Comparison of ENCODE assay signal across 12 cellular contexts in genomic region chr3:37053753-37054152, GRCh38.
DNase-seq lines count a peak whose midpoint lies in the region; ATAC-seq, FAIRE-seq and TF ChIP-seq lines count a peak whose summit lies in the region.
"Had no signal": no experiment of that assay in that cellular context is flagged by ENCODE, and none has a peak within 500 bp of the region (broad histone marks: within the 10 kb centered on the region; RNA-seq: fewer than 3 reads in every experiment).

No MANE protein-coding gene starts in this region.

- TF ChIP-seq POLR2A in erythroblast (IDR thresholded peaks at IDR 0.05; ENCODE audit: low read length) (no peak), H54 (IDR thresholded peaks at IDR 0.05; ENCODE audit: low read depth, low read length) (no peak)

- H3K4me1 ChIP-seq in BLaER1 treated with 17β-estradiol and CSF1 and Interleukin-3, amounts not matched to agents 10 nM and 100 nM = peaks cover 24 to 41% (median 30%) of the 10 kb centered on the region in 10 experiments
- H3K4me1 ChIP-seq in OCI-LY3 (ENCODE audit: low read length) = peaks cover 16% of the 10 kb centered on the region
- peaks cover 22% of the 10 kb centered on the region for H3K4me1 ChIP-seq in Karpas-422 (ENCODE audit: low read length)
- H3K4me1 ChIP-seq: testis had no signal

- H2AFZ ChIP-seq in OCI-LY3 (ENCODE audit: low read depth, low read length) (no peak overlapping the region), Karpas-422 (ENCODE audit: low read length) (no peak overlapping the region)

- H3K79me2 ChIP-seq in OCI-LY3 (ENCODE audit: low read length) (no peaks in the 10 kb centered on the region), Karpas-422 (ENCODE audit: low read length) (no peaks in the 10 kb centered on the region)

- no peaks in the 10 kb centered on the region for H3K27me3 ChIP-seq in BLaER1 treated with 17β-estradiol and CSF1 and Interleukin-3, amounts not matched to agents 10 nM and 100 nM
- H3K27me3 ChIP-seq in OCI-LY3 (ENCODE audit: low read depth, low read length) (no peaks in the 10 kb centered on the region), dorsolateral prefrontal cortex (no peaks in the 10 kb centered on the region), Karpas-422 (ENCODE audit: low read length) (no peaks in the 10 kb centered on the region)
- H3K27me3 ChIP-seq: testis had no signal

- peak overlapping the region in 9 of 11 experiments; percentile 38 to 65 (median 52); a peak in 12 of 22 replicates for H3K4me2 ChIP-seq in BLaER1 treated with 17β-estradiol and CSF1 and Interleukin-3, amounts not matched to agents 10 nM and 100 nM
- H3K4me2 ChIP-seq in OCI-LY3 (ENCODE audit: low read length) (0 out of 2 replicates have a peak overlapping the region, but pooled peaks have one; percentile 45), Karpas-422 (ENCODE audit: low read depth, low read length, poor library complexity, severe bottlenecking) (no peak overlapping the region)

- H3K4me3 ChIP-seq in BLaER1 treated with 17β-estradiol and CSF1 and Interleukin-3, amounts not matched to agents 10 nM and 100 nM = no peak overlapping the region
- H3K4me3 ChIP-seq in OCI-LY3 (ENCODE audit: low read length) (no peak overlapping the region), dorsolateral prefrontal cortex (no peak overlapping the region), Karpas-422 (ENCODE audit: low read length) (no peak overlapping the region)
- H3K4me3 ChIP-seq: testis had no signal

- ATAC-seq in sciatic nerve (peak; percentile 20), GM18870 (IDR thresholded peaks at IDR 0.05; ENCODE audit: unreplicated experiment) (no peak)

- H3K27ac ChIP-seq in BLaER1 treated with 17β-estradiol and CSF1 and Interleukin-3, amounts not matched to agents 10 nM and 100 nM = peak overlapping the region in 4 of 11 experiments; percentile 3 to 35 (median 18); a peak in 4 of 22 replicates
- H3K27ac ChIP-seq in OCI-LY3 (ENCODE audit: low read length) (peak overlapping the region; percentile 43; the same call in 1 of the 2 replicates), dorsolateral prefrontal cortex (peak overlapping the region in 57 of 59 donors; percentile 7 to 86 (median 69)), Karpas-422 (ENCODE audit: low read length) (no peak overlapping the region)

- peaks cover 0 to 3% (median 0%) of the 10 kb centered on the region in 11 experiments; a peak in 1 of 22 replicates for H4K20me1 ChIP-seq in BLaER1 treated with 17β-estradiol and CSF1 and Interleukin-3, amounts not matched to agents 10 nM and 100 nM
- peaks cover 16% of the 10 kb centered on the region for H4K20me1 ChIP-seq in OCI-LY3 (ENCODE audit: insufficient read depth, low read length)
- 0 out of 2 replicates have a peak, but pooled peaks cover 7% of the 10 kb centered on the region for H4K20me1 ChIP-seq in Karpas-422 (ENCODE audit: insufficient read depth, low read depth, low read length)

- no peak for TF ChIP-seq CTCF in OCI-LY3 (IDR thresholded peaks at IDR 0.05; ENCODE audit: low read depth, low read length)
- no peak for TF ChIP-seq CTCF in dorsolateral prefrontal cortex (IDR thresholded peaks at IDR 0.05 in 54 of 56, conservative IDR thresholded peaks at IDR 0.05 in 2 of 56; ENCODE audit: low read depth in 1 of 56, partially characterized antibody in 56 of 56)

- no peaks in the 10 kb centered on the region for H3K9me3 ChIP-seq in BLaER1 treated with 17β-estradiol and CSF1 and Interleukin-3, amounts not matched to agents 10 nM and 100 nM (replicated peaks in 1 of 11)
- no peaks in the 10 kb centered on the region for H3K9me3 ChIP-seq in OCI-LY3 (ENCODE audit: insufficient read depth, low read length)
- no peaks in the 10 kb centered on the region for H3K9me3 ChIP-seq in Karpas-422 (ENCODE audit: low read length)
- H3K9me3 ChIP-seq: testis had no signal

- H3K9ac ChIP-seq in BLaER1 treated with 17β-estradiol and CSF1 and Interleukin-3, amounts not matched to agents 10 nM and 100 nM = no peak overlapping the region
- H3K9ac ChIP-seq in OCI-LY3 (ENCODE audit: low read length) = no peak overlapping the region
- H3K9ac ChIP-seq in Karpas-422 (ENCODE audit: low read length) = no peak overlapping the region

- no peak for FAIRE-seq in H54 (lab: Jason Lieb, UNC)

- DNase-seq in dorsolateral prefrontal cortex (no peak), sciatic nerve (ENCODE audit: low spot score) (no peak), Karpas-422 (no peak), erythroblast (lab: John Stamatoyannopoulos, UW) (no peak), H54 (ENCODE audit: insufficient read length, low spot score) (no peak)
- DNase-seq: endodermal cell, naive B cell, NCI-H2227 treated with DMSO at 0.1 percent for 48 hours, testis had no signal

- intact Hi-C loops in dorsolateral prefrontal cortex (cut with DNase I) = no loop called here
- intact Hi-C loops in sciatic nerve (cut with DNase I) = no loop called here

- peaks cover 86 to 100% (median 96%) of the 10 kb centered on the region in 11 experiments for H3K36me3 ChIP-seq in BLaER1 treated with 17β-estradiol and CSF1 and Interleukin-3, amounts not matched to agents 10 nM and 100 nM
- H3K36me3 ChIP-seq in OCI-LY3 (replicated peaks; ENCODE audit: low read depth, low read length) (peaks cover 61% of the 10 kb centered on the region), Karpas-422 (ENCODE audit: insufficient read depth, low read length) (peaks cover 32% of the 10 kb centered on the region)

- no peaks in the 10 kb centered on the region for H3K9me2 ChIP-seq in Karpas-422 (replicated peaks; ENCODE audit: insufficient read depth, low read length)
